In the genomic region with DNA sequence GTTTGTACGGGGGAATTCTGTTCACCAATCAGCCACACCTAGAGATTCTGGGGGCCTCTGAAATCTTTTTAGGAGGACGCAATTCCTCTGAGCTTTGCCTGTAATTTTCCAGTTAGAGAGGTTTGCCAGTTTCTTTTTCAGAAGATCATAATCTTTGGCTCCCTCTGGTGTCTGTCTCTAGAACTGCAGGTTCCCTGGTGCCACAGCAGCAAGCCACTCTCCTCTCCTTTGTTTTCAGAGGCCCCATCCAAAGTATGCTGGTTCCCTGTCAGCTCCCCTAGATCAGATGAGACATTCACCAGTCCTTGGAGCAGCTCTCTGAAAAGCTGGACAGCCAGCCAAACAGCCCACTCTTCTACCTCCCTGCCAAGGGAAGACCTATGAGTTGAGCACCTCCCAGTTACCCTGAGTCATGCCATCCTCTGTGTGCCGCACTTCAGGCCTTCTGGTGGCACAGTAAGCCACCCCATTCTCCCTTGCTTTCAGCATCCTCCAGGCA, we compare ENCODE assay signal across 8 cellular contexts. TPM values are rescaled to one million over a fixed set of nuclear protein-coding genes. Genes with fewer than 3 reads are reported as not detected.
A peak's percentile ranks its signal among the peaks of the same experiment; 100 is the strongest.
DNase-seq lines count a peak whose midpoint lies in the region; TF ChIP-seq lines count a peak whose summit lies in the region.

No MANE protein-coding gene starts in this region.

- H3K4me1 ChIP-seq in neuron (ENCODE audit: insufficient read depth, low read length) = no peaks in the 10 kb centered on the region

- intact Hi-C loops in posterior vena cava (cut with DNase I) = no loop called here

- DNase-seq in DMS 273 treated with DMSO at 0.1 percent for 48 hours (lab: John Stamatoyannopoulos, UW) (peak; percentile 52), LoVo (ENCODE audit: low spot score) (peak; percentile 84), SHP77 treated with DMSO at 0.1 percent for 48 hours (lab: John Stamatoyannopoulos, UW) (peak; percentile 82), fibroblast of villous mesenchyme (ENCODE audit: low read depth) (peak; percentile 84), superior temporal gyrus (ENCODE audit: extremely low spot score) (peak; percentile 98), posterior vena cava (ENCODE audit: low spot score) (no peak)
- DNase-seq in activated gamma-delta T cell treated with anti-CD3 and anti-CD28 coated beads, Interleukin-2, amount 50 U/mL, for 16 hours (ENCODE audit: low read depth) = peak; percentile 67

- peaks cover 6% of the 10 kb centered on the region for H3K27me3 ChIP-seq in neuron (ENCODE audit: insufficient read depth, low read length)

- TF ChIP-seq CTCF in fibroblast of villous mesenchyme (IDR thresholded peaks at IDR 0.05; ENCODE audit: insufficient read depth, low read depth, low read length) = peak; percentile 90

- H3K36me3 ChIP-seq in neuron (ENCODE audit: insufficient read depth, low read length) = no peaks in the 10 kb centered on the region

- H2AFZ ChIP-seq in neuron (ENCODE audit: low read depth, low read length) = peak overlapping the region; percentile 12

- H3K9me3 ChIP-seq in neuron (ENCODE audit: low read length) = peaks cover 5% of the 10 kb centered on the region

- H3K4me3 ChIP-seq in fibroblast of villous mesenchyme (ENCODE audit: low read depth, low read length) (no peak overlapping the region), neuron (ENCODE audit: low read length) (no peak overlapping the region)

RNA-seq across cellular contexts. Expression of a gene that starts 36.1 kb away (rescaled TPM):
- total RNA-seq in fibroblast of villous mesenchyme (0.64 and 0.86 TPM in 2 replicates), posterior vena cava (10 to 100 TPM in 1 of 2 donors, 1 to 10 TPM in 1; 8.4 to 12.6 TPM)
